24 cellular contexts compared by ENCODE assay signal in genomic region chr11:129237456-129237855, GRCh38.
"Had no signal": no experiment of that assay in that cellular context is flagged by ENCODE, and none has a peak within 500 bp of the region (broad histone marks: within the 10 kb centered on the region; RNA-seq: fewer than 3 reads in every experiment).

No MANE protein-coding gene starts in this region.

- H3K9me3 ChIP-seq: esophagus muscularis mucosa, thoracic aorta, upper lobe of left lung, vagina had no signal

- H3K4me3 ChIP-seq: esophagus muscularis mucosa, neural progenitor cell, thoracic aorta, upper lobe of left lung, vagina had no signal

- H3K27me3 Mint-ChIP-seq: activated CD4-positive, alpha-beta memory T cell treated with anti-CD3 and anti-CD28 coated beads for 36 hours; activated CD4-positive, alpha-beta T cell treated with anti-CD3 and anti-CD28 coated beads, Interleukin-2, amount 10 ng/mL, durations not matched to agents 24 days and 14 days; activated naive CD4-positive, alpha-beta T cell treated with anti-CD3 and anti-CD28 coated beads, Interleukin-2, amount 10 ng/mL, durations not matched to agents 7 days and 5 days; activated naive CD8-positive, alpha-beta T cell treated with anti-CD3 and anti-CD28 coated beads, Interleukin-2, amount 50 U/mL, for 24 hours; activated T-cell treated with anti-CD3 and anti-CD28 coated beads, Interleukin-2, amount 50 U/mL, for 24 hours; central memory CD8-positive, alpha-beta T cell; dendritic cell treated with granulocyte-macrophage colony-stimulating factor and Interleukin-4, amounts not matched to agents 40 ng/mL and 50 ng/mL, for 4 days; naive thymus-derived CD8-positive, alpha-beta T cell; stimulated activated naive CD8-positive, alpha-beta T cell treated with anti-CD3 and anti-CD28 coated beads, Interleukin-15, Interleukin-2, amounts not matched to agents 100 ng/mL and 50 ng/mL, for 24 hours had no signal

- H3K4me3 Mint-ChIP-seq: activated CD4-positive, alpha-beta memory T cell treated with anti-CD3 and anti-CD28 coated beads for 36 hours; activated CD4-positive, alpha-beta T cell treated with anti-CD3 and anti-CD28 coated beads, Interleukin-2, amount 10 ng/mL, durations not matched to agents 24 days and 14 days; activated naive CD4-positive, alpha-beta T cell treated with anti-CD3 and anti-CD28 coated beads, Interleukin-2, amount 10 ng/mL, durations not matched to agents 7 days and 5 days; activated naive CD8-positive, alpha-beta T cell treated with anti-CD3 and anti-CD28 coated beads, Interleukin-2, amount 50 U/mL, for 24 hours; activated T-cell treated with anti-CD3 and anti-CD28 coated beads, Interleukin-2, amount 50 U/mL, for 24 hours; central memory CD8-positive, alpha-beta T cell; dendritic cell treated with granulocyte-macrophage colony-stimulating factor and Interleukin-4, amounts not matched to agents 40 ng/mL and 50 ng/mL, for 4 days; naive thymus-derived CD8-positive, alpha-beta T cell; neural progenitor cell; stimulated activated naive CD8-positive, alpha-beta T cell treated with anti-CD3 and anti-CD28 coated beads, Interleukin-15, Interleukin-2, amounts not matched to agents 100 ng/mL and 50 ng/mL, for 24 hours had no signal

- H3K27ac ChIP-seq: esophagus muscularis mucosa, neural progenitor cell, thoracic aorta, upper lobe of left lung, vagina, WERI-Rb-1 had no signal

- ATAC-seq: activated naive CD8-positive, alpha-beta T cell treated with anti-CD3 and anti-CD28 coated beads, Interleukin-2, amount 50 U/mL, for 24 hours; left ventricle myocardium superior; naive thymus-derived CD8-positive, alpha-beta T cell; right cardiac atrium had no signal

- H3K36me3 Mint-ChIP-seq: activated CD4-positive, alpha-beta memory T cell treated with anti-CD3 and anti-CD28 coated beads for 36 hours; activated naive CD4-positive, alpha-beta T cell treated with anti-CD3 and anti-CD28 coated beads, Interleukin-2, amount 10 ng/mL, durations not matched to agents 7 days and 5 days had no signal

- DNase-seq: activated CD4-positive, alpha-beta memory T cell treated with anti-CD3 and anti-CD28 coated beads for 36 hours; activated CD4-positive, alpha-beta T cell treated with anti-CD3 and anti-CD28 coated beads, Interleukin-2, amount 10 ng/mL, durations not matched to agents 24 days and 14 days; activated CD4-positive, CD25-positive, alpha-beta regulatory T cell treated with anti-CD3 and anti-CD28 coated beads, Interleukin-2, amount 50 U/mL, for 72 hours; activated CD8-positive, alpha-beta memory T cell treated with anti-CD3 and anti-CD28 coated beads, Interleukin-2, amount 50 U/mL, for 48 hours; activated gamma-delta T cell; activated naive CD4-positive, alpha-beta T cell treated with anti-CD3 and anti-CD28 coated beads, Interleukin-2, amount 10 ng/mL, durations not matched to agents 7 days and 5 days; activated naive CD8-positive, alpha-beta T cell treated with anti-CD3 and anti-CD28 coated beads, Interleukin-2, amount 50 U/mL, for 24 hours; activated T-cell treated with anti-CD3 and anti-CD28 coated beads, Interleukin-2, amount 50 U/mL, for 24 hours; left ventricle myocardium superior; midbrain; naive thymus-derived CD8-positive, alpha-beta T cell; right cardiac atrium; stimulated activated CD4-positive, alpha-beta T cell treated with anti-CD3 and anti-CD28 coated beads, Interleukin-12 subunit alpha, Interleukin-12 subunit beta, amount 100 ng/mL, for 4 hours; stimulated activated CD4-positive, alpha-beta T cell treated with anti-CD3 and anti-CD28 coated beads, Interleukin-4, amount 100 ng/mL, for 1 hour; T-helper 9 cell; upper lobe of left lung; WERI-Rb-1 had no signal

- H3K27ac Mint-ChIP-seq: activated CD4-positive, alpha-beta memory T cell treated with anti-CD3 and anti-CD28 coated beads for 36 hours; activated CD4-positive, alpha-beta T cell treated with anti-CD3 and anti-CD28 coated beads, Interleukin-2, amount 10 ng/mL, durations not matched to agents 24 days and 14 days; activated naive CD4-positive, alpha-beta T cell treated with anti-CD3 and anti-CD28 coated beads, Interleukin-2, amount 10 ng/mL, durations not matched to agents 7 days and 5 days; activated naive CD8-positive, alpha-beta T cell treated with anti-CD3 and anti-CD28 coated beads, Interleukin-2, amount 50 U/mL, for 24 hours; activated T-cell treated with anti-CD3 and anti-CD28 coated beads, Interleukin-2, amount 50 U/mL, for 24 hours; dendritic cell treated with granulocyte-macrophage colony-stimulating factor and Interleukin-4, amounts not matched to agents 40 ng/mL and 50 ng/mL, for 4 days; naive thymus-derived CD8-positive, alpha-beta T cell; neural progenitor cell; stimulated activated naive CD8-positive, alpha-beta T cell treated with anti-CD3 and anti-CD28 coated beads, Interleukin-15, Interleukin-2, amounts not matched to agents 100 ng/mL and 50 ng/mL, for 24 hours had no signal

- H3K9ac ChIP-seq: neural progenitor cell had no signal

- H3K27me3 ChIP-seq: esophagus muscularis mucosa, neural progenitor cell, upper lobe of left lung, vagina had no signal

- H3K36me3 ChIP-seq: neural progenitor cell, thoracic aorta, upper lobe of left lung, vagina, WERI-Rb-1 had no signal

- H3K4me1 Mint-ChIP-seq: activated naive CD4-positive, alpha-beta T cell treated with anti-CD3 and anti-CD28 coated beads, Interleukin-2, amount 10 ng/mL, durations not matched to agents 7 days and 5 days; central memory CD8-positive, alpha-beta T cell; neural progenitor cell had no signal

- H3K9me3 Mint-ChIP-seq: activated CD4-positive, alpha-beta T cell treated with anti-CD3 and anti-CD28 coated beads, Interleukin-2, amount 10 ng/mL, durations not matched to agents 24 days and 14 days; activated naive CD4-positive, alpha-beta T cell treated with anti-CD3 and anti-CD28 coated beads, Interleukin-2, amount 10 ng/mL, durations not matched to agents 7 days and 5 days; activated naive CD8-positive, alpha-beta T cell treated with anti-CD3 and anti-CD28 coated beads, Interleukin-2, amount 50 U/mL, for 24 hours; activated T-cell treated with anti-CD3 and anti-CD28 coated beads, Interleukin-2, amount 50 U/mL, for 24 hours; dendritic cell treated with granulocyte-macrophage colony-stimulating factor and Interleukin-4, amounts not matched to agents 40 ng/mL and 50 ng/mL, for 4 days; stimulated activated naive CD8-positive, alpha-beta T cell treated with anti-CD3 and anti-CD28 coated beads, Interleukin-15, Interleukin-2, amounts not matched to agents 100 ng/mL and 50 ng/mL, for 24 hours had no signal

- H3K4me1 ChIP-seq: esophagus muscularis mucosa, neural progenitor cell, vagina had no signal
